ENCODE assay signal across 8 cellular contexts in genomic region chr1:56031011-56031410, GRCh38.
"Had no signal": no experiment of that assay in that cellular context is flagged by ENCODE, and none has a peak within 500 bp of the region (broad histone marks: within the 10 kb centered on the region; RNA-seq: fewer than 3 reads in every experiment).

No MANE protein-coding gene starts in this region.

- H3K27ac Mint-ChIP-seq: HFFc6 had no signal

- H3K4me1 ChIP-seq: HAP-1 had no signal

- H3K9me3 Mint-ChIP-seq: HFFc6 had no signal

- H3K9me3 ChIP-seq: HAP-1 had no signal

- H3K36me3 ChIP-seq: HAP-1 had no signal

- FAIRE-seq: HTR-8/SVneo had no signal

- H3K9ac ChIP-seq: GM23248 had no signal

- H3K4me3 Mint-ChIP-seq: HFFc6 had no signal

- H3K27ac ChIP-seq: GM23248 had no signal

- H3K4me3 ChIP-seq: GM23248, HAP-1 had no signal

- ATAC-seq: HCT116 had no signal

- DNase-seq: GM23248, GOT3, H7, HFFc6, IMR-90 had no signal

- H2AFZ ChIP-seq: GM23248 had no signal
